8 cellular contexts compared by ENCODE assay signal in genomic region chr14:50397461-50398196, GRCh38. TPM values are rescaled to one million over a fixed set of nuclear protein-coding genes. Genes with fewer than 3 reads are reported as not detected.
DNase-seq lines count a peak whose midpoint lies in the region; ATAC-seq and TF ChIP-seq lines count a peak whose summit lies in the region.

No MANE protein-coding gene starts in this region.

- peak overlapping the region; percentile 60; the same call in 1 of the 2 replicates for H3K27ac ChIP-seq in SJSA1

- H3K27ac Mint-ChIP-seq in natural killer cell treated with Interleukin-12 subunit alpha and Interleukin-12 subunit beta and Interleukin-15 and Interleukin-18, amount 100 ng/mL, for 72 hours: peak overlapping the region; percentile 14 to 69

- H3K36me3 ChIP-seq in SJSA1: no peaks in the 10 kb centered on the region; the same call in 1 of the 2 replicates

- peaks cover 0 to 2% of the 10 kb centered on the region in 2 donors for H3K27me3 Mint-ChIP-seq in natural killer cell treated with Interleukin-12 subunit alpha and Interleukin-12 subunit beta and Interleukin-15 and Interleukin-18, amount 100 ng/mL, for 72 hours

- H3K9me3 Mint-ChIP-seq in natural killer cell treated with Interleukin-12 subunit alpha and Interleukin-12 subunit beta and Interleukin-15 and Interleukin-18, amount 100 ng/mL, for 72 hours: no peaks in the 10 kb centered on the region

- H3K4me1 Mint-ChIP-seq in natural killer cell treated with Interleukin-12 subunit alpha and Interleukin-12 subunit beta and Interleukin-15 and Interleukin-18, amount 100 ng/mL, for 72 hours (ENCODE audit: low read depth in 2 of 2): peaks cover 11 to 16% of the 10 kb centered on the region in 2 donors

- ATAC-seq in natural killer cell treated with Interleukin-12 subunit alpha and Interleukin-12 subunit beta and Interleukin-15 and Interleukin-18, amount 100 ng/mL, for 72 hours: no peak
- no peak for ATAC-seq in HG02840 (IDR thresholded peaks at IDR 0.05; ENCODE audit: low FRiP score, unreplicated experiment)

- no peaks in the 10 kb centered on the region for H3K27me3 ChIP-seq in SJSA1 (replicated peaks)

- H3K36me3 Mint-ChIP-seq in natural killer cell treated with Interleukin-12 subunit alpha and Interleukin-12 subunit beta and Interleukin-15 and Interleukin-18, amount 100 ng/mL, for 72 hours: no peaks in the 10 kb centered on the region

- H3K9me3 ChIP-seq in SJSA1 (replicated peaks): no peaks in the 10 kb centered on the region

- peaks cover 34% of the 10 kb centered on the region for H3K4me1 ChIP-seq in SJSA1 (replicated peaks)

- H3K4me3 Mint-ChIP-seq in natural killer cell treated with Interleukin-12 subunit alpha and Interleukin-12 subunit beta and Interleukin-15 and Interleukin-18, amount 100 ng/mL, for 72 hours: peak overlapping the region; percentile 79

- TF ChIP-seq CTCF in epithelial cell of proximal tubule (conservative IDR thresholded peaks at IDR 0.05; ENCODE audit: low read depth, low read length): no peak

- DNase-seq in NOMO-1 treated with DMSO at 0.1 percent for 48 hours (lab: John Stamatoyannopoulos, UW; ENCODE audit: unreplicated experiment) (peak; percentile 28), NOMO-1 treated with dmso at 0.1 percent for 144 hours (lab: John Stamatoyannopoulos, UW; ENCODE audit: unreplicated experiment) (no peak), SJSA1 (ENCODE audit: low read depth in 1 of 2, low spot score in 2 of 2) (no peak), epithelial cell of proximal tubule (ENCODE audit: low read depth) (no peak)
- DNase-seq in natural killer cell treated with Interleukin-12 subunit alpha and Interleukin-12 subunit beta and Interleukin-15 and Interleukin-18, amount 100 ng/mL, for 72 hours (ENCODE audit: low spot score): no peak
- DNase-seq in central memory CD4-positive, alpha-beta T cell: no peak
- DNase-seq in activated naive CD4-positive, alpha-beta T cell (lab: John Stamatoyannopoulos, UW): no peak

- H3K4me3 ChIP-seq in SJSA1 (peak overlapping the region; percentile 59), epithelial cell of proximal tubule (ENCODE audit: low read depth, low read length) (peak overlapping the region; percentile 74)

RNA-seq across cellular contexts. Expression of gene CDKL1, which starts 0.9 kb away (rescaled TPM):
- 23.9 and 107 TPM in 2 replicates for total RNA-seq in SJSA1 (2014; rRNA removed; shearing (Covaris generic))
- total RNA-seq in epithelial cell of proximal tubule: 23.0 and 47.4 TPM in 2 replicates
- 1 to 10 TPM; 2.3 to 7.3 TPM for total RNA-seq in natural killer cell treated with Interleukin-12 subunit alpha and Interleukin-12 subunit beta and Interleukin-15 and Interleukin-18, amount 100 ng/mL, for 72 hours
